In the genomic region with DNA sequence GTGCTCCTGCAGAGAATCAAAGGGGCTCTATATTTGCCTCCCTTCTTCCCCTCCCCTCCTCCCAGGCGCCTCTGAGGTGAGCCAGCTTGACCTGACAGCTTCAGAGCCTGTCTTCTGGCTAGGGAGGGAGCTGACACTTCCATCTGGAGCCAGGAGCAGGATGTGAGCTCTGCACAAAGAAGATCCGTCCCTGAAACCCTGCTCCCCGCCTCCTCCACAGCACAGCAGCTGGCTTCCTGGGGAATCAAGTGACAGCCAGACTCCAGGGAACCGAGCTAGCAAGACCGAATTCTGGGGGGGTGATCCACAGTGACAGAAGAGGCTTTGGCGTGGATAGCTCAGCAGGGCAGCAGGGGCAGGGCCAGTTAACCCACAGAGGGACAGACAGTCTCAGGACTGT, we compare ENCODE assay signal across 11 cellular contexts. TPM values are rescaled to one million over a fixed set of nuclear protein-coding genes. Genes with fewer than 3 reads are reported as not detected.
DNase-seq lines count a peak whose midpoint lies in the region; ATAC-seq, FAIRE-seq and TF ChIP-seq lines count a peak whose summit lies in the region.
"Had no signal": no experiment of that assay in that cellular context is flagged by ENCODE, and none has a peak within 500 bp of the region (broad histone marks: within the 10 kb centered on the region; RNA-seq: fewer than 3 reads in every experiment).

No MANE protein-coding gene starts in this region.

- CTCF ChIA-PET in HepG2 (lab: Yijun Ruan, JAX; ENCODE audit: low intra/inter-chr PET ratio, low total read pairs) = no interaction called here

- H3K27me3 Mint-ChIP-seq in brain = peaks cover 1% of the 10 kb centered on the region

- TF ChIP-seq CTCF in brain (conservative IDR thresholded peaks at IDR 0.05) = no peak
- no peak for TF ChIP-seq CTCF in HepG2 (CRISPR knock-in tag; IDR thresholded peaks at IDR 0.05)
- no peak for TF ChIP-seq CTCF in vagina (IDR thresholded peaks at IDR 0.05)
- no peak for TF ChIP-seq CTCF in left lung (IDR thresholded peaks at IDR 0.05)

- no peaks in the 10 kb centered on the region for H3K36me3 Mint-ChIP-seq in brain

- H3K4me1 ChIP-seq in HepG2 (ENCODE audit: insufficient read depth, low read length) (no peaks in the 10 kb centered on the region), vagina (no peaks in the 10 kb centered on the region), left lung (no peaks in the 10 kb centered on the region), HAP-1 (no peaks in the 10 kb centered on the region)
- H3K4me1 ChIP-seq: tibial nerve had no signal

- TF ChIP-seq EP300 in HepG2 (IDR thresholded peaks at IDR 0.05; ENCODE audit: low read depth in 2 of 2, low read length in 2 of 2) = no peak
- no peak for TF ChIP-seq EP300 in HepG2 (CRISPR knock-in tag; IDR thresholded peaks at IDR 0.05; ENCODE audit: borderline replicate concordance)

- H3K27me3 ChIP-seq in HepG2 (ENCODE audit: control insufficient read depth in 1 of 2, insufficient read depth in 2 of 2, low read length in 2 of 2) (peaks cover 0 to 27% of the 10 kb centered on the region in 2 experiments; a peak in 4 of 5 replicates), vagina (no peaks in the 10 kb centered on the region), left lung (no peaks in the 10 kb centered on the region), HAP-1 (ENCODE audit: low read depth) (peaks cover 10% of the 10 kb centered on the region)

- H3K27ac Mint-ChIP-seq in brain = peak overlapping the region; percentile 5 to 96 (median 87)

- H4K20me1 ChIP-seq in HepG2 (ENCODE audit: insufficient read depth, low read length) = no peaks in the 10 kb centered on the region

- peak; percentile 72 for ATAC-seq in HepG2
- ATAC-seq in left lung = no peak

- peak overlapping the region in 3 of 5 experiments; percentile 18 to 60 (median 29) for H3K4me3 Mint-ChIP-seq in brain

- H2AFZ ChIP-seq in HepG2 (ENCODE audit: low read length) = no peak overlapping the region

- in situ Hi-C loops in HepG2 (cut with HindIII; ENCODE audit: extremely low pct_ligation_motif_present, low pct_unique_long_range_greater_than_20kb) = no loop called here
- in situ Hi-C loops in HAP-1 (cut with MboI; ENCODE audit: low sequenced_read_pairs) = no loop called here

- POLR2A ChIA-PET in HepG2 (lab: Yijun Ruan, JAX) = interaction anchor here (0.9 kb wide), 1 partner anchor 10 kb away, joined by 3 read pairs; no protein-coding TSS in a partner anchor

- H3K9me3 ChIP-seq in HepG2 (ENCODE audit: low read length) (no peaks in the 10 kb centered on the region), vagina (no peaks in the 10 kb centered on the region), left lung (peaks cover 0 to 1% of the 10 kb centered on the region in 2 donors), HAP-1 (no peaks in the 10 kb centered on the region; the same call in 1 of the 2 replicates)
- H3K9me3 ChIP-seq: tibial nerve had no signal

- H3K9me3 Mint-ChIP-seq in brain = peaks cover 0 to 3% (median 0%) of the 10 kb centered on the region in 5 experiments

- peaks cover 38% of the 10 kb centered on the region for H3K4me1 Mint-ChIP-seq in brain

- WGBS in HepG2 (ENCODE audit: low lambda C conversion rate) = 6% methylated on average over 6 of the region's 6 CpGs

- H3K4me3 ChIP-seq in HepG2 (replicated peaks in 1 of 3; ENCODE audit: insufficient read depth in 1 of 3, low read depth in 2 of 3, low read length in 3 of 3) (no peak overlapping the region), vagina (no peak overlapping the region), left lung (no peak overlapping the region), HAP-1 (no peak overlapping the region)
- H3K4me3 ChIP-seq: tibial nerve had no signal

- H3K27ac ChIP-seq in HepG2 (ENCODE audit: extremely low read length, insufficient read depth, low read length) = no peak overlapping the region
- no peak overlapping the region for H3K27ac ChIP-seq in vagina
- no peak overlapping the region for H3K27ac ChIP-seq in left lung
- H3K27ac ChIP-seq: tibial nerve had no signal

- peak; percentile 50 for DNase-seq in activated effector memory CD4-positive, alpha-beta T cell treated with anti-CD3 and anti-CD28 coated beads, Interleukin-2, amount 50 U/mL, for 16 hours
- DNase-seq in activated effector memory CD4-positive, alpha-beta T cell treated with Interleukin-2 at 50 U/mL for 16 hours = no peak
- DNase-seq in HepG2 (ENCODE audit: low spot score) (no peak), vagina (ENCODE audit: extremely low spot score in 2 of 2) (peak; percentile 67 to 76), left lung (no peak), HAP-1 (ENCODE audit: low spot score in 2 of 2) (no peak)
- DNase-seq in activated CD4-positive, CD25-positive, alpha-beta regulatory T cell (lab: John Stamatoyannopoulos, UW) = no peak

- no peak for TF ChIP-seq POLR2A in HepG2 (IDR thresholded peaks at IDR 0.05; ENCODE audit: insufficient read depth in 1 of 2, low read depth in 2 of 2, low read length in 2 of 2)
- TF ChIP-seq POLR2A in vagina (IDR thresholded peaks at IDR 0.05) = no peak

- intact Hi-C loops in HepG2 (cut with micrococcal nuclease; ENCODE audit: unreplicated experiment) = no loop called here
- intact Hi-C loops in vagina (cut with DNase I) = no loop called here
- intact Hi-C loops in left lung (cut with DNase I) = no loop called here

- H3K79me2 ChIP-seq in HepG2 (ENCODE audit: insufficient read depth, low read length) = no peaks in the 10 kb centered on the region

- FAIRE-seq in HepG2 (lab: Jason Lieb, UNC) = no peak
- FAIRE-seq: GM18507 had no signal

- no peak overlapping the region for H3K9ac ChIP-seq in HepG2 (ENCODE audit: insufficient read depth, low read depth, low read length)

- no peak overlapping the region for H3K4me2 ChIP-seq in HepG2 (ENCODE audit: low read depth, low read length)

- BruUV-seq in HepG2 (replicated peaks; lab: Mats Ljungman, UMichigan) = no TSS peak

- no peaks in the 10 kb centered on the region for H3K36me3 ChIP-seq in HepG2 (replicated peaks in 1 of 2; ENCODE audit: control insufficient read depth in 1 of 2, insufficient read depth in 2 of 2, low read length in 2 of 2)
- H3K36me3 ChIP-seq in vagina = no peaks in the 10 kb centered on the region
- H3K36me3 ChIP-seq in left lung = no peaks in the 10 kb centered on the region
- no peaks in the 10 kb centered on the region for H3K36me3 ChIP-seq in HAP-1 (replicated peaks)
- H3K36me3 ChIP-seq: tibial nerve had no signal

- TF ChIP-seq RAD21 in HepG2 (CRISPR knock-in tag; IDR thresholded peaks at IDR 0.05) = no peak

TF ChIP-seq in HepG2, 621 proteins besides CTCF, POLR2A, EP300 and RAD21:
- TF ChIP-seq FOXO4 (CRISPR knock-in tag; conservative IDR thresholded peaks at IDR 0.05) (no peak), ZNF891 (CRISPR knock-in tag; IDR thresholded peaks at IDR 0.05) (no peak), ZNF263 (CRISPR knock-in tag; IDR thresholded peaks at IDR 0.05) (no peak), ZNF280B (CRISPR knock-in tag; IDR thresholded peaks at IDR 0.05; ENCODE audit: borderline replicate concordance) (0 out of 2 replicates have a peak, but pooled peaks have one; percentile 49)
TF ChIP-seq in HepG2: peak in this region for 1.

RNA-seq across cellular contexts. Expression of gene CCDC182, which starts 37.2 kb away (rescaled TPM):
- polyA plus RNA-seq in brain (ENCODE audit: insufficient read depth, low read depth, low replicate concordance) (not detected), HepG2 (2011; rRNA removed) (not detected in 2 replicates)
- total RNA-seq in HepG2 (2016; rRNA removed; fragmentation: Illumina TruSeq; extraction: Trizol) (not detected in 2 replicates), vagina (not detected), left lung (not detected)
- total RNA-seq in HepG2 (2016; cell fraction: cytosol; rRNA removed; fragmentation: Illumina TruSeq; extraction: Trizol; ENCODE audit: low read depth) = not detected in 2 replicates
- not detected in 2 replicates for total RNA-seq in HepG2 (2016; cell fraction: insoluble cytoplasmic fraction; rRNA removed; fragmentation: Illumina TruSeq; extraction: Trizol)
- total RNA-seq in HepG2 (2016; cell fraction: membrane; rRNA removed; fragmentation: Illumina TruSeq; extraction: Trizol) = not detected in 2 replicates
- not detected in 2 replicates for total RNA-seq in HepG2 (2016; cell fraction: nucleus; rRNA removed; fragmentation: Illumina TruSeq; extraction: Trizol)
- polyA plus RNA-seq in HepG2 (2011; cell fraction: cytosol; rRNA removed) = not detected in 2 replicates
- polyA plus RNA-seq in HepG2 (2011; cell fraction: nucleus; rRNA removed) = not detected in 2 replicates
- not detected in 2 replicates for polyA plus RNA-seq in HepG2 (2012)
- polyA plus RNA-seq in HepG2 (2016; cell fraction: cytosol; fragmentation: Illumina TruSeq; extraction: Trizol; ENCODE audit: low read depth) = not detected in 2 replicates
- polyA plus RNA-seq in HepG2 (2016; cell fraction: insoluble cytoplasmic fraction; fragmentation: Illumina TruSeq; extraction: Trizol; ENCODE audit: low read depth) = not detected in 2 replicates
- not detected in 2 replicates for polyA plus RNA-seq in HepG2 (2016; cell fraction: membrane; fragmentation: Illumina TruSeq; extraction: Trizol; ENCODE audit: low read depth)
- not detected in 2 replicates for polyA plus RNA-seq in HepG2 (2016; cell fraction: nucleus; fragmentation: Illumina TruSeq; extraction: Trizol; ENCODE audit: insufficient read depth, low read depth)
- polyA minus RNA-seq in HepG2 (2011; rRNA and poly(A)+ RNA removed; ENCODE audit: low replicate concordance) = not detected in 2 replicates
- polyA minus RNA-seq in HepG2 (2011; cell fraction: cytosol; rRNA and poly(A)+ RNA removed) = not detected in 2 replicates
- not detected in 2 replicates for polyA minus RNA-seq in HepG2 (2011; cell fraction: nucleus; rRNA and poly(A)+ RNA removed)
- total RNA-seq: HT1080, tibial nerve had no signal

Comparison
In these comparisons a context has a peak if more than half of its experiments do, and no peak if none do; other contexts are left out.
1. DNase-seq: peak in activated effector memory CD4-positive, alpha-beta T cell treated with anti-CD3 and anti-CD28 coated beads, Interleukin-2, amount 50 U/mL, for 16 hours (single experiment) and vagina (2 of 2); none in activated effector memory CD4-positive, alpha-beta T cell treated with Interleukin-2 at 50 U/mL for 16 hours (single experiment), HepG2 (single experiment), left lung (0 of 2), activated CD4-positive, CD25-positive, alpha-beta regulatory T cell (0 of 4) and HAP-1 (0 of 2).